ENCODE assay signal across 16 cellular contexts in the genomic region with DNA sequence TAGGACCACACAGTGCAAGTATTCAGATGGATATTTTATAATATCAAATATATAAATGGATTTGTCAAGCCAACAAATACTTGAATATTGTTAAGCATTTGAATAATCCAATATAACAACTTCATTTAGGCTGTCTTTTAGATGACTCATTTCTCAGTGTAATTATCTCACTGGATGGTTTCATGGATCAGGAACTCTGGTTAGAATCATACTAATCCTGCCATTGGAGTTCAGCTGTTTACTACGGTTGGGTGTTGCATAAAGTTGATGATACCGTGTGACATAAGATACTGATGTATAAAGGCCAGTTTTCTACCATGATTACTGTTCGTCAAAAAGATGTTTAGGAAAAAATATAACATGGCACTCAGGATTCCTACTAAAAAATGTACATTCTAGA.
"Had no signal": no experiment of that assay in that cellular context is flagged by ENCODE, and none has a peak within 500 bp of the region (broad histone marks: within the 10 kb centered on the region; RNA-seq: fewer than 3 reads in every experiment).

No MANE protein-coding gene starts in this region.

- DNase-seq: activated CD4-positive, alpha-beta memory T cell treated with anti-CD3 and anti-CD28 coated beads for 36 hours; activated gamma-delta T cell; activated naive CD8-positive, alpha-beta T cell treated with anti-CD3 and anti-CD28 coated beads, Interleukin-2, amount 10 ng/mL, durations not matched to agents 7 days and 5 days; activated T-cell treated with anti-CD3 and anti-CD28 coated beads, Interleukin-2, amount 50 U/mL, for 48 hours; caudate nucleus; effector CD8-positive, alpha-beta T cell; heart left ventricle; left lung; occipital lobe; psoas muscle; stimulated activated naive CD4-positive, alpha-beta T cell; T-cell; T1000; upper lobe of left lung had no signal

- ATAC-seq: heart left ventricle, left lung, psoas muscle, sciatic nerve, T-cell had no signal

- H3K4me3 ChIP-seq: coronary artery, heart left ventricle, left lung, psoas muscle, upper lobe of left lung had no signal
